28 cellular contexts compared by ENCODE assay signal in the genomic region with DNA sequence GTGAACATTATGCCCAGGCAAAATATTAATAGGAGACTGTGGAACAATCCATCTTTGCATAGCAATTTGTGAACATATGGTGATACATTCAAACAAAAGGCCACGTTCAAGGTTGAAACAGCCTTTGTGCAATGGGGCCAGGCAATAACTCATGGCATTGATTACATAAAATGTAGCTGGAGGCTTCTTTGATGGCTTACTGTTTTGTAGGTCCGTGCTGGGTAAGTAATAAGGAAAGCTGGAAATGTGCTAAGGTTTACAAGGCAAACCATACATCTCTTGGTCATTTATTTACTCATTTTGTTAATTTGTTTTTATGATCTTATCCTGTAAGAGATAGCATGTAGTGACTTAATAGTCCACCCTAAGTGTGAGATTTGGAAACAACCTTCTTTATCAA.
"Had no signal": no experiment of that assay in that cellular context is flagged by ENCODE, and none has a peak within 500 bp of the region (broad histone marks: within the 10 kb centered on the region; RNA-seq: fewer than 3 reads in every experiment).

No MANE protein-coding gene starts in this region.

- H3K27ac ChIP-seq: stomach, suprapubic skin, testis, thoracic aorta, thyroid gland, tibial artery, tibial nerve, transverse colon, upper lobe of left lung, upper lobe of right lung, uterus, vagina had no signal

- H3K27me3 Mint-ChIP-seq: stimulated activated memory B cell treated with anti-CD40 and anti-IgM and Interleukin-4, amounts not matched to agents 10 μg/mL and 1 μg/mL and 100 μg/mL, for 72 hours; stimulated activated naive B cell treated with anti-CD40 and anti-IgM and Interleukin-4, amounts not matched to agents 10 μg/mL and 1 μg/mL and 100 μg/mL, for 72 hours; stimulated activated naive CD8-positive, alpha-beta T cell treated with anti-CD3 and anti-CD28 coated beads, Interleukin-15, amount 100 ng/mL, for 72 hours; stimulated activated naive CD8-positive, alpha-beta T cell treated with anti-CD3 and anti-CD28 coated beads, Interleukin-15, Interleukin-2, amounts not matched to agents 100 ng/mL and 50 ng/mL, for 24 hours had no signal

- DNase-seq: stimulated activated CD4-positive, alpha-beta T cell treated with anti-CD3 and anti-CD28 coated beads, Interleukin-2, amount 100 ng/mL, for 48 hours; stimulated activated CD4-positive, alpha-beta T cell treated with anti-CD3 and anti-CD28 coated beads, Interleukin-4, amount 100 ng/mL, for 1 hour; stimulated activated CD4-positive, alpha-beta T cell treated with anti-CD3 and anti-CD28 coated beads, Interleukin-4, amount 100 ng/mL, for 24 hours; stimulated activated CD4-positive, alpha-beta T cell treated with anti-CD3 and anti-CD28 coated beads, Interleukin-4, amount 100 ng/mL, for 4 hours; stimulated activated CD8-positive, alpha-beta memory T cell treated with anti-CD3 and anti-CD28 coated beads, Interleukin-4, amount 100 ng/mL, for 48 hours; stimulated activated naive B cell treated with anti-CD40 and anti-IgM and Interleukin-4, amounts not matched to agents 10 μg/mL and 1 μg/mL and 100 μg/mL, for 72 hours; stimulated activated naive CD4-positive, alpha-beta T cell; stimulated activated naive CD4-positive, alpha-beta T cell treated with Interleukin-2 at 50 U/mL for 16 hours; stimulated activated naive CD8-positive, alpha-beta T cell treated with anti-CD3 and anti-CD28 coated beads, Interleukin-15, amount 100 ng/mL, for 72 hours; stimulated activated naive CD8-positive, alpha-beta T cell treated with anti-CD3 and anti-CD28 coated beads, Interleukin-15, Interleukin-2, amounts not matched to agents 100 U/mL and 50 U/mL, for 24 hours; stomach; substantia nigra; testis; thyroid gland; tibial artery; transverse colon; trophoblast cell; upper lobe of left lung; upper lobe of right lung; uterus had no signal

- H3K4me1 ChIP-seq: stomach, suprapubic skin, testis, thyroid gland, tibial artery, tibial nerve, upper lobe of left lung, upper lobe of right lung, uterus, vagina had no signal

- H3K9me3 Mint-ChIP-seq: stimulated activated memory B cell treated with anti-CD40 and anti-IgM and Interleukin-4, amounts not matched to agents 10 μg/mL and 1 μg/mL and 100 μg/mL, for 72 hours; stimulated activated naive CD8-positive, alpha-beta T cell treated with anti-CD3 and anti-CD28 coated beads, Interleukin-15, amount 100 ng/mL, for 72 hours; stimulated activated naive CD8-positive, alpha-beta T cell treated with anti-CD3 and anti-CD28 coated beads, Interleukin-15, Interleukin-2, amounts not matched to agents 100 ng/mL and 50 ng/mL, for 24 hours; type B pancreatic cell had no signal

- H3K36me3 ChIP-seq: stomach, suprapubic skin, thoracic aorta, thyroid gland, tibial artery, tibial nerve, transverse colon, upper lobe of left lung, upper lobe of right lung, uterus, vagina had no signal

- H3K4me3 Mint-ChIP-seq: stimulated activated effector memory CD8-positive, alpha-beta T cell treated with anti-CD3 and anti-CD28 coated beads, Interleukin-12 subunit alpha, Interleukin-12 subunit beta, amount 100 ng/mL, for 72 hours; stimulated activated memory B cell treated with anti-CD40 and anti-IgM and Interleukin-4, amounts not matched to agents 10 μg/mL and 1 μg/mL and 100 μg/mL, for 72 hours; stimulated activated naive B cell treated with anti-CD40 and anti-IgM and Interleukin-4, amounts not matched to agents 10 μg/mL and 1 μg/mL and 100 μg/mL, for 72 hours; stimulated activated naive CD8-positive, alpha-beta T cell treated with anti-CD3 and anti-CD28 coated beads, Interleukin-15, amount 100 ng/mL, for 72 hours; stimulated activated naive CD8-positive, alpha-beta T cell treated with anti-CD3 and anti-CD28 coated beads, Interleukin-15, Interleukin-2, amounts not matched to agents 100 ng/mL and 50 ng/mL, for 24 hours; type B pancreatic cell had no signal

- H3K4me3 ChIP-seq: stomach, suprapubic skin, testis, thoracic aorta, thyroid gland, tibial artery, tibial nerve, transverse colon, upper lobe of left lung, upper lobe of right lung, uterus, vagina had no signal

- H3K4me1 Mint-ChIP-seq: stimulated activated effector memory CD8-positive, alpha-beta T cell treated with anti-CD3 and anti-CD28 coated beads, Interleukin-12 subunit alpha, Interleukin-12 subunit beta, amount 100 ng/mL, for 72 hours; stimulated activated memory B cell treated with anti-CD40 and anti-IgM and Interleukin-4, amounts not matched to agents 10 μg/mL and 1 μg/mL and 100 μg/mL, for 72 hours; stimulated activated naive B cell treated with anti-CD40 and anti-IgM and Interleukin-4, amounts not matched to agents 10 μg/mL and 1 μg/mL and 100 μg/mL, for 72 hours; stimulated activated naive CD8-positive, alpha-beta T cell treated with anti-CD3 and anti-CD28 coated beads, Interleukin-15, amount 100 ng/mL, for 72 hours had no signal

- H3K36me3 Mint-ChIP-seq: stimulated activated effector memory CD8-positive, alpha-beta T cell treated with anti-CD3 and anti-CD28 coated beads, Interleukin-12 subunit alpha, Interleukin-12 subunit beta, amount 100 ng/mL, for 72 hours; stimulated activated memory B cell treated with anti-CD40 and anti-IgM and Interleukin-4, amounts not matched to agents 10 μg/mL and 1 μg/mL and 100 μg/mL, for 72 hours; stimulated activated naive B cell treated with anti-CD40 and anti-IgM and Interleukin-4, amounts not matched to agents 10 μg/mL and 1 μg/mL and 100 μg/mL, for 72 hours; type B pancreatic cell had no signal

- ATAC-seq: stimulated activated effector memory CD8-positive, alpha-beta T cell treated with anti-CD3 and anti-CD28 coated beads, Interleukin-12 subunit alpha, Interleukin-12 subunit beta, amount 100 ng/mL, for 72 hours; stimulated activated memory B cell treated with anti-CD40 and anti-IgM and Interleukin-4, amounts not matched to agents 10 μg/mL and 1 μg/mL and 100 μg/mL, for 72 hours; stimulated activated naive B cell treated with anti-CD40 and anti-IgM and Interleukin-4, amounts not matched to agents 10 μg/mL and 1 μg/mL and 100 μg/mL, for 72 hours; stimulated activated naive CD8-positive, alpha-beta T cell treated with anti-CD3 and anti-CD28 coated beads, Interleukin-15, amount 100 ng/mL, for 72 hours; stimulated activated naive CD8-positive, alpha-beta T cell treated with anti-CD3 and anti-CD28 coated beads, Interleukin-15, Interleukin-2, amounts not matched to agents 100 U/mL and 50 U/mL, for 24 hours; upper lobe of right lung had no signal

- H3K27me3 ChIP-seq: stomach, suprapubic skin, testis, thyroid gland, tibial artery, tibial nerve, transverse colon, upper lobe of left lung, upper lobe of right lung, uterus, vagina had no signal

- H3K9me3 ChIP-seq: stomach, suprapubic skin, testis, thoracic aorta, thyroid gland, tibial artery, transverse colon, upper lobe of left lung, upper lobe of right lung, uterus, vagina had no signal

- H3K27ac Mint-ChIP-seq: stimulated activated effector memory CD8-positive, alpha-beta T cell treated with anti-CD3 and anti-CD28 coated beads, Interleukin-12 subunit alpha, Interleukin-12 subunit beta, amount 100 ng/mL, for 72 hours; stimulated activated memory B cell treated with anti-CD40 and anti-IgM and Interleukin-4, amounts not matched to agents 10 μg/mL and 1 μg/mL and 100 μg/mL, for 72 hours; stimulated activated naive B cell treated with anti-CD40 and anti-IgM and Interleukin-4, amounts not matched to agents 10 μg/mL and 1 μg/mL and 100 μg/mL, for 72 hours; stimulated activated naive CD8-positive, alpha-beta T cell treated with anti-CD3 and anti-CD28 coated beads, Interleukin-15, amount 100 ng/mL, for 72 hours; stimulated activated naive CD8-positive, alpha-beta T cell treated with anti-CD3 and anti-CD28 coated beads, Interleukin-15, Interleukin-2, amounts not matched to agents 100 ng/mL and 50 ng/mL, for 24 hours; type B pancreatic cell had no signal
